9 cellular contexts compared by ENCODE assay signal in genomic region chr3:187063286-187064081, GRCh38.
DNase-seq lines count a peak whose midpoint lies in the region; ATAC-seq and TF ChIP-seq lines count a peak whose summit lies in the region.
"Had no signal": no experiment of that assay in that cellular context is flagged by ENCODE, and none has a peak within 500 bp of the region (broad histone marks: within the 10 kb centered on the region; RNA-seq: fewer than 3 reads in every experiment).

No MANE protein-coding gene starts in this region.

- intact Hi-C loops in ascending aorta (cut with DNase I): no loop called here

- H3K4me3 Mint-ChIP-seq in T-cell: peak overlapping the region in 1 of 3 donors; percentile 48
- H3K4me3 Mint-ChIP-seq in glutamatergic neuron (ENCODE audit: unreplicated experiment): no peak overlapping the region
- H3K4me3 Mint-ChIP-seq in stimulated activated effector memory CD8-positive, alpha-beta T cell treated with anti-CD3 and anti-CD28 coated beads, Interleukin-12 subunit alpha, Interleukin-12 subunit beta, amount 100 ng/mL, for 72 hours: no peak overlapping the region

- H3K4me3 ChIP-seq in ascending aorta: no peak overlapping the region

- ATAC-seq in activated CD4-positive, CD25-positive, alpha-beta regulatory T cell treated with anti-CD3 and anti-CD28 coated beads, Interleukin-2, amount 50 U/mL, for 24 hours: peak; percentile 62 to 69
- peak; percentile 50 to 73 (median 67) for ATAC-seq in T-cell (replicated peaks in 1 of 4)
- peak; percentile 53 for ATAC-seq in stimulated activated effector memory CD8-positive, alpha-beta T cell treated with anti-CD3 and anti-CD28 coated beads, Interleukin-12 subunit alpha, Interleukin-12 subunit beta, amount 100 ng/mL, for 72 hours

- TF ChIP-seq CTCF in glutamatergic neuron (IDR thresholded peaks at IDR 0.05; ENCODE audit: partially characterized antibody, unreplicated experiment): no peak
- no peak for TF ChIP-seq CTCF in ascending aorta (IDR thresholded peaks at IDR 0.05)

- no peaks in the 10 kb centered on the region for H3K27me3 ChIP-seq in ascending aorta

- CTCF ChIA-PET in T-cell (lab: Charles Lee): interaction anchor here (0.6 to 1.8 kb wide), 3 partner anchors 50 to 769 kb away, joined by 3 to 7 read pairs (median 3); no protein-coding TSS in a partner anchor

- DNase-seq in activated CD4-positive, CD25-positive, alpha-beta regulatory T cell (lab: John Stamatoyannopoulos, UW): no peak
- peak in 6 of 34 experiments; percentile 8 to 33 (median 15) for DNase-seq in T-cell
- no peak for DNase-seq in glutamatergic neuron
- DNase-seq in stimulated activated effector memory CD8-positive, alpha-beta T cell treated with anti-CD3 and anti-CD28 coated beads, Interleukin-12 subunit alpha, Interleukin-12 subunit beta, amount 100 ng/mL, for 72 hours (ENCODE audit: low spot score in 2 of 2): peak in 1 of 2 donors; percentile 44
- no peak for DNase-seq in ascending aorta (ENCODE audit: low spot score in 2 of 2)
- no peak for DNase-seq in GDM1 (lab: John Stamatoyannopoulos, UW)
- DNase-seq in epidermal melanocyte (ENCODE audit: insufficient read length, low spot score): no peak
- DNase-seq: RPMI8226 had no signal

- no peak overlapping the region for H3K27ac ChIP-seq in ascending aorta

- H3K36me3 ChIP-seq in ascending aorta: peaks cover 5 to 28% of the 10 kb centered on the region in 2 donors

- H3K4me1 Mint-ChIP-seq in T-cell (peaks cover 80 to 85% (median 83%) of the 10 kb centered on the region in 3 donors), glutamatergic neuron (ENCODE audit: low read depth, unreplicated experiment) (peaks cover 24% of the 10 kb centered on the region)
- H3K4me1 Mint-ChIP-seq in stimulated activated effector memory CD8-positive, alpha-beta T cell treated with anti-CD3 and anti-CD28 coated beads, Interleukin-12 subunit alpha, Interleukin-12 subunit beta, amount 100 ng/mL, for 72 hours: peaks cover 65% of the 10 kb centered on the region

- H3K36me3 Mint-ChIP-seq in T-cell: peaks cover 52% of the 10 kb centered on the region
- peaks cover 7% of the 10 kb centered on the region for H3K36me3 Mint-ChIP-seq in glutamatergic neuron (ENCODE audit: unreplicated experiment)
- H3K36me3 Mint-ChIP-seq in stimulated activated effector memory CD8-positive, alpha-beta T cell treated with anti-CD3 and anti-CD28 coated beads, Interleukin-12 subunit alpha, Interleukin-12 subunit beta, amount 100 ng/mL, for 72 hours: peaks cover 92% of the 10 kb centered on the region

- H3K9me3 ChIP-seq in ascending aorta: no peaks in the 10 kb centered on the region

- POLR2A ChIA-PET in T-cell (lab: Charles Lee): no interaction called here

- H3K9me3 Mint-ChIP-seq in T-cell (no peaks in the 10 kb centered on the region), glutamatergic neuron (ENCODE audit: unreplicated experiment) (peaks cover 7% of the 10 kb centered on the region)
- H3K9me3 Mint-ChIP-seq in stimulated activated effector memory CD8-positive, alpha-beta T cell treated with anti-CD3 and anti-CD28 coated beads, Interleukin-12 subunit alpha, Interleukin-12 subunit beta, amount 100 ng/mL, for 72 hours: no peaks in the 10 kb centered on the region

- peaks cover 0 to 10% of the 10 kb centered on the region in 2 donors for H3K4me1 ChIP-seq in ascending aorta

- no peaks in the 10 kb centered on the region for H3K27me3 Mint-ChIP-seq in T-cell
- peaks cover 6% of the 10 kb centered on the region for H3K27me3 Mint-ChIP-seq in glutamatergic neuron (ENCODE audit: unreplicated experiment)

- peak overlapping the region; percentile 82 to 88 for H3K27ac Mint-ChIP-seq in T-cell
- peak overlapping the region; percentile 76 for H3K27ac Mint-ChIP-seq in glutamatergic neuron (ENCODE audit: unreplicated experiment)
- peak overlapping the region; percentile 16 for H3K27ac Mint-ChIP-seq in stimulated activated effector memory CD8-positive, alpha-beta T cell treated with anti-CD3 and anti-CD28 coated beads, Interleukin-12 subunit alpha, Interleukin-12 subunit beta, amount 100 ng/mL, for 72 hours

Comparison
In these comparisons a context has a peak if more than half of its experiments do, and no peak if none do; other contexts are left out.
1. H3K27ac Mint-ChIP-seq: peak in every context shown above with its lines; median percentile 85 in T-cell; 76 in glutamatergic neuron; 16 in stimulated activated effector memory CD8-positive, alpha-beta T cell treated with anti-CD3 and anti-CD28 coated beads, Interleukin-12 subunit alpha, Interleukin-12 subunit beta, amount 100 ng/mL, for 72 hours.